Comparison of ENCODE assay signal across 22 cellular contexts in the genomic region with DNA sequence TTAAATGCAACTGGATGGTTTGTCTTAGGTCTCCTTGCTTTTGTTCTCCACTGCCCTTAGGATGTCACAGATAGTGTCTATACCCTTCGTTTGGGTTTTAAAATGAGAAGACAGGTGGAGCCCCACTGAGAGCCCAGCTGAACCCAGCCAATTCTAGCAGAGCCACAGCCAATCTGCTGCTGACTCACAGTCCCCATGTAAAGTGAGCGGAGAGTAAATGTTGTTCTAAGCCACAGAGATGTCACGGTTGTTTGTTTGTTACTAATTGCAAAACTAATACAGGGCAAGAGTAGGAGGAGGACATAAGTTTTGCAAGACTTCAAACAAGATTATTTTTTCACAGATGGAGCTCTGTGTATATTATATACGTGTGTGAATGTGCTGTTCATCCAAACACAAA. TPM values are rescaled to one million over a fixed set of nuclear protein-coding genes. Genes with fewer than 3 reads are reported as not detected.
DNase-seq lines count a peak whose midpoint lies in the region; ATAC-seq, FAIRE-seq and TF ChIP-seq lines count a peak whose summit lies in the region.
"Had no signal": no experiment of that assay in that cellular context is flagged by ENCODE, and none has a peak within 500 bp of the region (broad histone marks: within the 10 kb centered on the region; RNA-seq: fewer than 3 reads in every experiment).

No MANE protein-coding gene starts in this region.

- WGBS in liver: 30% methylated on average over 4 of the region's 4 CpGs

- no peaks in the 10 kb centered on the region for H3K27me3 ChIP-seq in liver (ENCODE audit: control insufficient read depth in 4 of 4, insufficient read depth in 4 of 4, low read length in 3 of 4)
- H3K27me3 ChIP-seq in left ventricle myocardium inferior (ENCODE audit: low read depth): peaks cover 19% of the 10 kb centered on the region

- ATAC-seq in GM19023 (IDR thresholded peaks at IDR 0.05; ENCODE audit: unreplicated experiment) (peak; percentile 79), GM21723 (IDR thresholded peaks at IDR 0.05; ENCODE audit: unreplicated experiment) (peak; percentile 70), HG03439 (IDR thresholded peaks at IDR 0.05; ENCODE audit: unreplicated experiment) (peak; percentile 71)
- ATAC-seq: T-cell had no signal

- intact Hi-C loops in left ventricle myocardium inferior (cut with micrococcal nuclease): no loop called here

- peak; percentile 36 to 53 for TF ChIP-seq RAD21 in liver (IDR thresholded peaks at IDR 0.05)

- no peak for FAIRE-seq in RCC 7860 (lab: Jason Lieb, UNC)
- FAIRE-seq: D721Med, HTR-8/SVneo had no signal

- DNase-seq in SIG-M5 treated with dmso at 0.1 percent for 504 hours (lab: John Stamatoyannopoulos, UW; ENCODE audit: unreplicated experiment) (no peak), left ventricle myocardium inferior (no peak), RCC 7860 (ENCODE audit: low spot score) (no peak)
- DNase-seq: CD4-positive, alpha-beta memory T cell; DND-41; GDM1; HFFc6; NCI-H146; NCI-H2107; NCI-H226; NCI-H69; NK-92 treated with Interleukin-12 subunit alpha and Interleukin-12 subunit beta, amount 100 ng/mL, for 24 hours; OCI-M1; T-cell had no signal

- H3K4me3 ChIP-seq in liver (ENCODE audit: low read depth in 1 of 3, low read length in 3 of 3) (no peak overlapping the region), left ventricle myocardium inferior (no peak overlapping the region)
- H3K4me3 ChIP-seq: SK-N-MC had no signal

- H3K4me1 ChIP-seq in liver (ENCODE audit: control insufficient read depth in 4 of 4, insufficient read depth in 4 of 4, low read length in 3 of 4): peaks cover 6 to 29% (median 13%) of the 10 kb centered on the region in 4 donors
- H3K4me1 ChIP-seq in left ventricle myocardium inferior: no peaks in the 10 kb centered on the region

- TF ChIP-seq CTCF in liver (IDR thresholded peaks at IDR 0.05; ENCODE audit: low read depth, low read length, missing input control) (no peak), left ventricle myocardium inferior (IDR thresholded peaks at IDR 0.05; ENCODE audit: borderline replicate concordance) (no peak)

- H3K36me3 ChIP-seq in liver (ENCODE audit: control insufficient read depth in 4 of 4, insufficient read depth in 3 of 4, low read depth in 1 of 4, low read length in 3 of 4) (no peaks in the 10 kb centered on the region), left ventricle myocardium inferior (no peaks in the 10 kb centered on the region)

- H3K9me3 ChIP-seq in liver (ENCODE audit: control insufficient read depth in 4 of 4, low read length in 3 of 4) (no peaks in the 10 kb centered on the region), left ventricle myocardium inferior (replicated peaks) (no peaks in the 10 kb centered on the region)

- peak overlapping the region in 1 of 2 donors; percentile 44 for H3K27ac ChIP-seq in liver (ENCODE audit: low read depth in 1 of 2, low read length in 2 of 2)
- H3K27ac ChIP-seq in left ventricle myocardium inferior (replicated peaks): no peak overlapping the region
- H3K27ac ChIP-seq: SK-N-MC had no signal

- H3K9ac ChIP-seq in liver (ENCODE audit: low read depth in 1 of 2, low read length in 2 of 2): no peak overlapping the region

TF ChIP-seq in liver, 16 proteins besides CTCF, POLR2A, EP300 and RAD21:
- peak in 1 of 2 donors; percentile 73 for TF ChIP-seq JUND (IDR thresholded peaks at IDR 0.05)
- no peak for TF ChIP-seq SP1 (IDR thresholded peaks at IDR 0.05)
- TF ChIP-seq FOXA2 (IDR thresholded peaks at IDR 0.05): peak; percentile 33
- TF ChIP-seq GABPA (IDR thresholded peaks at IDR 0.05 in 1 of 2, conservative IDR thresholded peaks at IDR 0.05 in 1 of 2): no peak
- peak; percentile 50 for TF ChIP-seq YY1 (IDR thresholded peaks at IDR 0.05)
- TF ChIP-seq, protein P1, sequence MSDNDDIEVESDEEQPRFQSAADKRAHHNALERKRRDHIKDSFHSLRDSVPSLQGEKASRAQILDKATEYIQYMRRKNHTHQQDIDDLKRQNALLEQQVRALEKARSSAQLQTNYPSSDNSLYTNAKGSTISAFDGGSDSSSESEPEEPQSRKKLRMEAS (IDR thresholded peaks at IDR 0.05): peak; percentile 32
- peak; percentile 24 for TF ChIP-seq FOXA1 (IDR thresholded peaks at IDR 0.05)
- peak; percentile 56 to 81 for TF ChIP-seq HNF4A (conservative IDR thresholded peaks at IDR 0.05)
- TF ChIP-seq, protein P2, sequence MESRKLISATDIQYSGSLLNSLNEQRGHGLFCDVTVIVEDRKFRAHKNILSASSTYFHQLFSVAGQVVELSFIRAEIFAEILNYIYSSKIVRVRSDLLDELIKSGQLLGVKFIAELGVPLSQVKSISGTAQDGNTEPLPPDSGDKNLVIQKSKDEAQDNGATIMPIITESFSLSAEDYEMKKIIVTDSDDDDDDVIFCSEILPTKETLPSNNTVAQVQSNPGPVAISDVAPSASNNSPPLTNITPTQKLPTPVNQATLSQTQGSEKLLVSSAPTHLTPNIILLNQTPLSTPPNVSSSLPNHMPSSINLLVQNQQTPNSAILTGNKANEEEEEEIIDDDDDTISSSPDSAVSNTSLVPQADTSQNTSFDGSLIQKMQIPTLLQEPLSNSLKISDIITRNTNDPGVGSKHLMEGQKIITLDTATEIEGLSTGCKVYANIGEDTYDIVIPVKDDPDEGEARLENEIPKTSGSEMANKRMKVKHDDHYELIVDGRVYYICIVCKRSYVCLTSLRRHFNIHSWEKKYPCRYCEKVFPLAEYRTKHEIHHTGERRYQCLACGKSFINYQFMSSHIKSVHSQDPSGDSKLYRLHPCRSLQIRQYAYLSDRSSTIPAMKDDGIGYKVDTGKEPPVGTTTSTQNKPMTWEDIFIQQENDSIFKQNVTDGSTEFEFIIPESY (IDR thresholded peaks at IDR 0.05): peak; percentile 24
- no peak for TF ChIP-seq NR2F2 (IDR thresholded peaks at IDR 0.05)
- TF ChIP-seq, protein P3, sequence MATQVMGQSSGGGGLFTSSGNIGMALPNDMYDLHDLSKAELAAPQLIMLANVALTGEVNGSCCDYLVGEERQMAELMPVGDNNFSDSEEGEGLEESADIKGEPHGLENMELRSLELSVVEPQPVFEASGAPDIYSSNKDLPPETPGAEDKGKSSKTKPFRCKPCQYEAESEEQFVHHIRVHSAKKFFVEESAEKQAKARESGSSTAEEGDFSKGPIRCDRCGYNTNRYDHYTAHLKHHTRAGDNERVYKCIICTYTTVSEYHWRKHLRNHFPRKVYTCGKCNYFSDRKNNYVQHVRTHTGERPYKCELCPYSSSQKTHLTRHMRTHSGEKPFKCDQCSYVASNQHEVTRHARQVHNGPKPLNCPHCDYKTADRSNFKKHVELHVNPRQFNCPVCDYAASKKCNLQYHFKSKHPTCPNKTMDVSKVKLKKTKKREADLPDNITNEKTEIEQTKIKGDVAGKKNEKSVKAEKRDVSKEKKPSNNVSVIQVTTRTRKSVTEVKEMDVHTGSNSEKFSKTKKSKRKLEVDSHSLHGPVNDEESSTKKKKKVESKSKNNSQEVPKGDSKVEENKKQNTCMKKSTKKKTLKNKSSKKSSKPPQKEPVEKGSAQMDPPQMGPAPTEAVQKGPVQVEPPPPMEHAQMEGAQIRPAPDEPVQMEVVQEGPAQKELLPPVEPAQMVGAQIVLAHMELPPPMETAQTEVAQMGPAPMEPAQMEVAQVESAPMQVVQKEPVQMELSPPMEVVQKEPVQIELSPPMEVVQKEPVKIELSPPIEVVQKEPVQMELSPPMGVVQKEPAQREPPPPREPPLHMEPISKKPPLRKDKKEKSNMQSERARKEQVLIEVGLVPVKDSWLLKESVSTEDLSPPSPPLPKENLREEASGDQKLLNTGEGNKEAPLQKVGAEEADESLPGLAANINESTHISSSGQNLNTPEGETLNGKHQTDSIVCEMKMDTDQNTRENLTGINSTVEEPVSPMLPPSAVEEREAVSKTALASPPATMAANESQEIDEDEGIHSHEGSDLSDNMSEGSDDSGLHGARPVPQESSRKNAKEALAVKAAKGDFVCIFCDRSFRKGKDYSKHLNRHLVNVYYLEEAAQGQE (IDR thresholded peaks at IDR 0.05): no peak
- TF ChIP-seq RXRA (IDR thresholded peaks at IDR 0.05): peak; percentile 18 to 79

RNA-seq across cellular contexts. Expression of a gene that starts 50.5 kb away (rescaled TPM):
- total RNA-seq in liver: 10 to 100 TPM; 49.4 to 67.9 TPM
- polyA plus RNA-seq in liver: 10 to 100 TPM; 50.1 to 51.1 TPM
- not detected for total RNA-seq in left ventricle myocardium inferior
- total RNA-seq: CD4-positive, alpha-beta memory T cell; H4; HFFc6; T-cell had no signal
- polyA plus RNA-seq: CD4-positive, alpha-beta memory T cell had no signal

Comparison
In these comparisons a context has a peak if more than half of its experiments do, and no peak if none do; other contexts are left out.
1. RNA of a gene that starts 50.5 kb away (total RNA-seq): 49.4 to 67.9 TPM in liver; not detected in left ventricle myocardium inferior (single experiment); every median in the first group is over 10 times any median in the second.
2. Peak in every context shown above with its lines, with median percentiles within 50 percentile points of each other: ATAC-seq.